Comparison of ENCODE assay signal across 21 cellular contexts in the genomic region with DNA sequence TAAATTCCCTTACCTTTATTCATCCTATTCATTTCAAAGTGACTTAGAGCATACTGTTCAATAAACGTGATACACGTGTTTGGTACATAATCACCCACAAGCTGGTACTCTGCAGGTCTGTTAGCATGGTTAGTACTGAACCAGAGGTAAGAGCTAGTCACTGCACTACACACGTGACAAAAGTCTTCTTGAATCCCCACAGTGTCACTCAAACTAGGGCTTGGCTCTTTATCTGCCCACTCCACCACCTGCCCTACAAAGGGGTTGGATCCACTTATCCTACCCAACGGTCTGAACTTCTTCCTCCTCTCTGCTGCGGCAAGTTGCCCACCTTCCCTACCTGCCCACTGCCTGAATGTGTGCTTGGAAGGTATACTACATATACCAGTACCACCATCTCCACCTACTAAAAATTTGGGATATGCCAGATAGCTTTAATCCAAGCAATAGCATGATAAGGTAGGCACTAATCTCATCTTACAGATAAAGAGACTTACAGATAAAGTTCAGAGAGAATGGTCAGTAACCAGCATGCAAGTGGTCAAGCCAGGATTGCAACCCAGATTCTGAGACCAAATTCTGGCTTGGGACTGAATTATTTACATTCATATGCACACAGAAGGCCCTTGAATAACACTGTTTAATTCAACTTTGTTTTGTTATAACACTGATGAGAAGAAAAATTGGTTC.
"Had no signal": no experiment of that assay in that cellular context is flagged by ENCODE, and none has a peak within 500 bp of the region (broad histone marks: within the 10 kb centered on the region; RNA-seq: fewer than 3 reads in every experiment).

No MANE protein-coding gene starts in this region.

- H3K4me3 ChIP-seq: MG63, SJSA1, SK-N-MC had no signal

- H3K27me3 ChIP-seq: MG63, SJSA1 had no signal

- H3K27ac ChIP-seq: HL-60, SJSA1, SK-N-MC had no signal

- H3K9me3 ChIP-seq: MG63, SJSA1 had no signal

- H3K36me3 ChIP-seq: MG63, SJSA1 had no signal

- DNase-seq: Karpas-422, KG1, MG63, NCI-H1092 treated with DMSO at 0.1 percent for 48 hours, NCI-H1436, NCI-H187, NCI-H2029, NCI-H2081 treated with DMSO at 0.1 percent for 48 hours, NCI-H2171, NCI-H226, NCI-H446, NCI-H510A, NCI-H524 treated with DMSO at 0.1 percent for 48 hours, NCI-H69, NCI-H774, Right ventricle myocardium superior, RPMI8226, SIG-M5 had no signal
